Comparison of ENCODE assay signal across 5 cellular contexts in genomic region chr1:22706100-22706499, GRCh38. TPM values are rescaled to one million over a fixed set of nuclear protein-coding genes. Genes with fewer than 3 reads are reported as not detected.
"Had no signal": no experiment of that assay in that cellular context is flagged by ENCODE, and none has a peak within 500 bp of the region (broad histone marks: within the 10 kb centered on the region; RNA-seq: fewer than 3 reads in every experiment).

No MANE protein-coding gene starts in this region.

RNA-seq across cellular contexts. Expression of gene EPHB2, which starts 4.5 kb away (rescaled TPM):
- polyA plus RNA-seq: IgD-negative memory B cell had no signal

RNA-seq across cellular contexts. Expression of gene C1QB, which starts 53.1 kb away (rescaled TPM):
- total RNA-seq: HepG2, HT-29, HT1080, IMR-90 had no signal
- polyA plus RNA-seq: HepG2, IgD-negative memory B cell, IMR-90 had no signal
